ENCODE assay signal across 10 cellular contexts in genomic region chr4:3436798-3437581, GRCh38.
A peak's percentile ranks its signal among the peaks of the same experiment; 100 is the strongest.
DNase-seq lines count a peak whose midpoint lies in the region; ATAC-seq lines count a peak whose summit lies in the region.
"Had no signal": no experiment of that assay in that cellular context is flagged by ENCODE, and none has a peak within 500 bp of the region (broad histone marks: within the 10 kb centered on the region; RNA-seq: fewer than 3 reads in every experiment).

No MANE protein-coding gene starts in this region.

- ATAC-seq in GM19023 (IDR thresholded peaks at IDR 0.05; ENCODE audit: unreplicated experiment) (no peak), GM21381 (IDR thresholded peaks at IDR 0.05; ENCODE audit: unreplicated experiment) (no peak), HG02970 (IDR thresholded peaks at IDR 0.05; ENCODE audit: low FRiP score, unreplicated experiment) (no peak)

- DNase-seq in NCI-H2171 treated with DMSO at 0.1 percent for 48 hours (lab: John Stamatoyannopoulos, UW) = peak; percentile 53
- no peak for DNase-seq in NCI-H2171 (lab: John Stamatoyannopoulos, UW)
- peak; percentile 70 for DNase-seq in NCI-H526 treated with DMSO at 0.1 percent for 48 hours (lab: John Stamatoyannopoulos, UW)
- peak; percentile 78 for DNase-seq in epithelial cell of prostate (ENCODE audit: low read depth, low spot score)
- peak; percentile 33 for DNase-seq in stimulated activated CD8-positive, alpha-beta memory T cell treated with anti-CD3 and anti-CD28 coated beads, Interleukin-4, amount 100 ng/mL, for 48 hours

- peak overlapping the region; percentile 69 for H3K27ac ChIP-seq in epithelial cell of prostate
- H3K27ac ChIP-seq: cardiac muscle cell, KMS-11 had no signal
